8 cellular contexts compared by ENCODE assay signal in the genomic region with DNA sequence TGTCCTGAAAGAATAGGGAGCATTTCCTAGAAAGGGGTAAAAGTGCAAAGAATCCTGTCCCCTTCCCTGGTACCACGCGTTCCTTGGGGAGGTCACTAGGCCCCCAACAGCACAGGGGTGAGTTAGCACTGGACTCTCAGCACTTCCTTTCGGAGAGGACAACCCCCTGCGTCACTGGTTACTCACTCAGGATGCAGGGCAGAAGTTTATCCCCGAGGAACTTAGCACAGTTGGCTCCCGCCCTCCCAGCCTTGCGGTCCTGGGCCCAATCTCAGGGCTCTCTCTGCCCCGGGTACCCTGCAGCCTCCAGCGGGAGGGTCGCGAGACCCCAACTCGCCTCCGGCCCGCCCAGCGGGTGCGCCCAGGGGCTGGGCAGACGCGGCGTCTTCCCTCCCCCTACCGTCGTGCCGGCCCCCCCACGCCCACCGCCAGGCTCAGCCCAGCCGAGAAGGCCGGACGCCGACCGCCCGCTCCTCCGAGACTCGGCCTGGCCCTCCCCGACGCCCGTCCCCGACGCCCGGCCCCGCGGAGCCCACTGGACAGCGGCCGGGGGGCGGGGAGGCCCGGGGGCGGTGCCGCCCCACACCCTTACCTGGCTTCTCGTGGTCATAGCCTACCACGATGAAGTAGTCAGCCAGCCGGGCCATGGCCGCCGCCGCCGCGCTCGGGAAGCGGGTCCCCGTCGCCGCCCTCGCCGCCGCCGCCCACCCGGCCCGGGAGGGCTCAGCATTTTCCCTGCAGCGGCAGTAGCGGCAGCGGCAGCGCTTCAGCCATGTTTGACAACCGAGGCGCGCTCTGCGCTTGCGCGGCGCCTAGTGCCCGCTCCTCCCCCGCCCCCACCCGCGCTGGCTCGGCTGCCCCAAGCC. TPM values are rescaled to one million over a fixed set of nuclear protein-coding genes. Genes with fewer than 3 reads are reported as not detected.
DNase-seq lines count a peak whose midpoint lies in the region; ATAC-seq, FAIRE-seq and TF ChIP-seq lines count a peak whose summit lies in the region.

A gene (minus strand): TSS at position 797 of the 866 bp plus-strand sequence. CDS start 150 bp downstream, at position 647.

- H3K4me3 ChIP-seq in BE2C (ENCODE audit: low read depth, low read length) (peak within 1 kb of the TSS; percentile 78), Karpas-422 (ENCODE audit: low read length) (peak within 1 kb of the TSS; percentile 89), adrenal gland (peak within 1 kb of the TSS; percentile 84 to 99 (median 86)), cardiac muscle cell (peak within 1 kb of the TSS; percentile 77), pancreas (peak within 1 kb of the TSS; percentile 94 to 98 (median 96)), tibial nerve (peak within 1 kb of the TSS; percentile 77 to 97 (median 83))

- no peaks in the 10 kb centered on the region for H3K79me2 ChIP-seq in Karpas-422 (ENCODE audit: low read length)

- H3K27ac ChIP-seq in Karpas-422 (ENCODE audit: low read length) (no peak within 1 kb of the TSS), adrenal gland (peak within 1 kb of the TSS; percentile 89 to 99 (median 98)), cardiac muscle cell (peak within 1 kb of the TSS; percentile 87), pancreas (peak within 1 kb of the TSS; percentile 68 to 93 (median 84)), tibial nerve (peak within 1 kb of the TSS; percentile 93 to 99 (median 96))

- FAIRE-seq in pancreas (lab: Jason Lieb, UNC), result no peak

- TF ChIP-seq POLR2A in adrenal gland (IDR thresholded peaks at IDR 0.05) (peak; percentile 84 to 85), tibial nerve (IDR thresholded peaks at IDR 0.05) (peak; percentile 68 to 79)

- intact Hi-C loops in adrenal gland (cut with DNase I) (no loop called here), pancreas (cut with DNase I) (no loop called here)

- H3K4me1 ChIP-seq in BE2C (no peaks in the 10 kb centered on the region), Karpas-422 (ENCODE audit: low read length) (peaks cover 15% of the 10 kb centered on the region), adrenal gland (replicated peaks in 1 of 2) (peaks cover 11 to 30% of the 10 kb centered on the region in 2 donors), cardiac muscle cell (ENCODE audit: low read depth) (peaks cover 20% of the 10 kb centered on the region), pancreas (peaks cover 0 to 14% (median 0%) of the 10 kb centered on the region in 3 donors), tibial nerve (peaks cover 0 to 57% (median 17%) of the 10 kb centered on the region in 4 donors)

- no peaks in the 10 kb centered on the region for H3K27me3 ChIP-seq in BE2C
- H3K27me3 ChIP-seq in Karpas-422 (ENCODE audit: low read length), result no peaks in the 10 kb centered on the region
- H3K27me3 ChIP-seq in adrenal gland, result no peaks in the 10 kb centered on the region
- peaks cover 14% of the 10 kb centered on the region for H3K27me3 ChIP-seq in cardiac muscle cell
- H3K27me3 ChIP-seq in pancreas, result no peaks in the 10 kb centered on the region
- no peaks in the 10 kb centered on the region for H3K27me3 ChIP-seq in tibial nerve

- H3K9ac ChIP-seq in Karpas-422 (ENCODE audit: low read length), result peak within 1 kb of the TSS; percentile 81

- DNase-seq in BE2C, result peak; percentile 85
- DNase-seq in Karpas-422, result peak; percentile 90
- DNase-seq in SW480 (ENCODE audit: low spot score), result peak; percentile 83
- peak; percentile 86 to 93 (median 88) for DNase-seq in adrenal gland
- peak; percentile 93 to 94 for DNase-seq in cardiac muscle cell (ENCODE audit: low read depth in 1 of 2, low spot score in 1 of 2)
- DNase-seq in pancreas, result peak; percentile 72 to 93 (median 82)
- peak; percentile 68 to 76 for DNase-seq in tibial nerve (ENCODE audit: low spot score in 2 of 2)

- H2AFZ ChIP-seq in Karpas-422 (ENCODE audit: low read length), result peak within 1 kb of the TSS; percentile 100

- no peak for TF ChIP-seq CTCF in BE2C (IDR thresholded peaks at IDR 0.05; ENCODE audit: low read depth, low read length)
- TF ChIP-seq CTCF in adrenal gland (IDR thresholded peaks at IDR 0.05), result no peak
- no peak for TF ChIP-seq CTCF in cardiac muscle cell (IDR thresholded peaks at IDR 0.05; ENCODE audit: low read depth, low read length)
- no peak for TF ChIP-seq CTCF in pancreas (IDR thresholded peaks at IDR 0.05)
- TF ChIP-seq CTCF in tibial nerve (IDR thresholded peaks at IDR 0.05), result peak in 1 of 5 experiments; percentile 7

- WGBS in adrenal gland, 4 donors, result 1 to 4% (median 1%) methylated on average over 5 to 81 of the region's 81 CpGs
- WGBS in pancreas, 2 donors, result 1% methylated on average over 61 to 81 of the region's 81 CpGs
- 1% methylated on average over 16 to 18 of the region's 81 CpGs for WGBS in tibial nerve, 2 donors

- H4K20me1 ChIP-seq in Karpas-422 (ENCODE audit: insufficient read depth, low read depth, low read length), result peaks cover 5% of the 10 kb centered on the region; the same call in 1 of the 2 replicates

- H3K9me3 ChIP-seq in BE2C (no peaks in the 10 kb centered on the region), Karpas-422 (ENCODE audit: low read length) (no peaks in the 10 kb centered on the region), adrenal gland (replicated peaks in 1 of 3) (no peaks in the 10 kb centered on the region), cardiac muscle cell (ENCODE audit: low read depth) (no peaks in the 10 kb centered on the region), pancreas (no peaks in the 10 kb centered on the region), tibial nerve (no peaks in the 10 kb centered on the region)

- no peaks in the 10 kb centered on the region for H3K9me2 ChIP-seq in Karpas-422 (replicated peaks; ENCODE audit: insufficient read depth, low read length)

- peak; percentile 56 for ATAC-seq in GM19397 (IDR thresholded peaks at IDR 0.05; ENCODE audit: unreplicated experiment)
- ATAC-seq in pancreas, result peak; percentile 88 to 94 (median 90)

- H3K4me2 ChIP-seq in Karpas-422 (ENCODE audit: low read depth, low read length, poor library complexity, severe bottlenecking), result peak within 1 kb of the TSS; percentile 92

- TF ChIP-seq EP300 in tibial nerve (IDR thresholded peaks at IDR 0.05), result peak in 1 of 2 donors; percentile 84

- H3K36me3 ChIP-seq in BE2C (no peaks in the 10 kb centered on the region; the same call in 1 of the 2 replicates), Karpas-422 (ENCODE audit: insufficient read depth, low read length) (no peaks in the 10 kb centered on the region), adrenal gland (replicated peaks in 1 of 2) (no peaks in the 10 kb centered on the region), cardiac muscle cell (no peaks in the 10 kb centered on the region), pancreas (no peaks in the 10 kb centered on the region), tibial nerve (peaks cover 0 to 12% (median 0%) of the 10 kb centered on the region in 3 donors)

RNA-seq across cellular contexts. Expression of the gene that starts here (rescaled TPM):
- polyA plus RNA-seq in BE2C (2012; ENCODE audit: insufficient read depth, insufficient read length, low read depth), result 7.6 TPM
- 7.6 and 13.8 TPM in 2 replicates for total RNA-seq in Karpas-422 (2014; rRNA removed; shearing (Covaris generic); ENCODE audit: low replicate concordance)
- total RNA-seq in adrenal gland, result 10 to 100 TPM; 32.1 to 60.7 (median 41.8) TPM
- polyA plus RNA-seq in adrenal gland, result 10 to 100 TPM; 12.5 to 23.5 (median 15.9) TPM
- 22.0 and 32.3 TPM in 2 replicates for total RNA-seq in cardiac muscle cell
- polyA plus RNA-seq in cardiac muscle cell, result 13.3 and 21.0 TPM in 2 replicates
- total RNA-seq in pancreas, result 10 to 100 TPM in 3 of 6 donors, 1 to 10 TPM in 3; 7.8 to 21.8 (median 10.3) TPM
- 10 to 100 TPM in 1 of 2 donors, 1 to 10 TPM in 1; 4.6 to 11.2 TPM for polyA plus RNA-seq in pancreas
- 100 to 1,000 TPM in 1 of 4 donors, 10 to 100 TPM in 3; 75.0 to 104 (median 86.9) TPM for total RNA-seq in tibial nerve
